Comparison of ENCODE assay signal across 8 cellular contexts in the genomic region with DNA sequence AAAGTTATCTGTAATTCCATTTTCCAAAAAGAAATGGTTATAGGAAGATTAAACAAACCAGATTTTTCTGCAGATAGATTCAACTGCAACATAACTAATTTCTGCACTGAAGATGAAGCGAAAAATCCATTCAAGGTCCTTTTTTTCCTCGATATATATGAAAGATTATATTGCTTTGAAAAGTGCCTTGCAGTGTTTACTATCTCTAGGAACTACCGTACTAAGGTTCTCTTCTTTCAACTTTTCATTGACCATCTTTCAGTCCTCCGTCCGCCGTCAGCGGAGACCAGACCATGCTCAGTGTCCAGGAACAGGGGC. TPM values are rescaled to one million over a fixed set of nuclear protein-coding genes. Genes with fewer than 3 reads are reported as not detected.
DNase-seq lines count a peak whose midpoint lies in the region; ATAC-seq and TF ChIP-seq lines count a peak whose summit lies in the region.

No MANE protein-coding gene starts in this region.

- CTCF ChIA-PET in activated naive CD4-positive, alpha-beta T cell treated with anti-CD3 and anti-CD28 coated beads, Interleukin-2, amount 10 ng/mL, durations not matched to agents 7 days and 5 days (lab: Charles Lee) = no interaction called here

- peak overlapping the region; percentile 70 for H3K4me3 Mint-ChIP-seq in activated naive CD4-positive, alpha-beta T cell treated with anti-CD3 and anti-CD28 coated beads, Interleukin-2, amount 10 ng/mL, durations not matched to agents 7 days and 5 days
- peak overlapping the region; percentile 90 for H3K4me3 Mint-ChIP-seq in type B pancreatic cell

- peak overlapping the region; percentile 46 for H3K27ac Mint-ChIP-seq in activated naive CD4-positive, alpha-beta T cell treated with anti-CD3 and anti-CD28 coated beads, Interleukin-2, amount 10 ng/mL, durations not matched to agents 7 days and 5 days
- H3K27ac Mint-ChIP-seq in type B pancreatic cell = peak overlapping the region; percentile 73

- TF ChIP-seq POLR2A in body of pancreas (IDR thresholded peaks at IDR 0.05) = no peak

- no peak for DNase-seq in activated naive CD4-positive, alpha-beta T cell treated with anti-CD3 and anti-CD28 coated beads, Interleukin-2, amount 10 ng/mL, durations not matched to agents 7 days and 5 days
- DNase-seq in activated naive CD4-positive, alpha-beta T cell treated with Interleukin-2 at 50 U/mL for 16 hours = no peak
- DNase-seq in body of pancreas = no peak
- DNase-seq in lung (ENCODE audit: low spot score) = no peak
- no peak for DNase-seq in type B pancreatic cell (ENCODE audit: extremely low spot score, unreplicated experiment)
- no peak for DNase-seq in 8988T
- no peak for DNase-seq in SHP77 treated with DMSO at 0.1 percent for 48 hours (lab: John Stamatoyannopoulos, UW)

- TF ChIP-seq CTCF in body of pancreas (IDR thresholded peaks at IDR 0.05) (no peak), lung (IDR thresholded peaks at IDR 0.05; ENCODE audit: control extremely low read depth, extremely low read depth) (no peak), type B pancreatic cell (conservative IDR thresholded peaks at IDR 0.05) (no peak)

- H3K4me1 Mint-ChIP-seq in activated naive CD4-positive, alpha-beta T cell treated with anti-CD3 and anti-CD28 coated beads, Interleukin-2, amount 10 ng/mL, durations not matched to agents 7 days and 5 days = peaks cover 16% of the 10 kb centered on the region
- H3K4me1 Mint-ChIP-seq in type B pancreatic cell (ENCODE audit: unreplicated experiment) = peaks cover 18% of the 10 kb centered on the region

- H3K27me3 Mint-ChIP-seq in activated naive CD4-positive, alpha-beta T cell treated with anti-CD3 and anti-CD28 coated beads, Interleukin-2, amount 10 ng/mL, durations not matched to agents 7 days and 5 days = peaks cover 20% of the 10 kb centered on the region
- peaks cover 33% of the 10 kb centered on the region for H3K27me3 Mint-ChIP-seq in type B pancreatic cell

- H3K4me1 ChIP-seq in body of pancreas (peaks cover 19% of the 10 kb centered on the region), lung (ENCODE audit: control insufficient read depth in 2 of 2, insufficient read depth in 2 of 2, low read length in 2 of 2) (peaks cover 0 to 10% of the 10 kb centered on the region in 2 donors)

- H3K36me3 ChIP-seq in body of pancreas (replicated peaks in 1 of 2; ENCODE audit: insufficient read depth in 1 of 2, low read depth in 2 of 2) (no peaks in the 10 kb centered on the region), lung (ENCODE audit: control insufficient read depth in 2 of 2, insufficient read depth in 2 of 2, low read length in 2 of 2) (peaks cover 4 to 8% of the 10 kb centered on the region in 2 donors)

- H3K27ac ChIP-seq in body of pancreas = peak overlapping the region; percentile 58 to 89 (median 78)
- H3K27ac ChIP-seq in lung (ENCODE audit: low read depth in 1 of 2, low read length in 1 of 2) = peak overlapping the region; percentile 88 to 91

- H3K36me3 Mint-ChIP-seq in activated naive CD4-positive, alpha-beta T cell treated with anti-CD3 and anti-CD28 coated beads, Interleukin-2, amount 10 ng/mL, durations not matched to agents 7 days and 5 days = peaks cover 30% of the 10 kb centered on the region
- H3K36me3 Mint-ChIP-seq in type B pancreatic cell = peaks cover 33% of the 10 kb centered on the region

- H3K27me3 ChIP-seq in body of pancreas (no peaks in the 10 kb centered on the region), lung (ENCODE audit: control insufficient read depth, insufficient read depth) (no peaks in the 10 kb centered on the region)

- WGBS in body of pancreas, 2 donors = 0 to 2% methylated on average over 7 of the region's 7 CpGs
- WGBS in lung, 2 donors = 3 to 4% methylated on average over 7 of the region's 7 CpGs

- peaks cover 4% of the 10 kb centered on the region for H3K9me3 Mint-ChIP-seq in activated naive CD4-positive, alpha-beta T cell treated with anti-CD3 and anti-CD28 coated beads, Interleukin-2, amount 10 ng/mL, durations not matched to agents 7 days and 5 days
- H3K9me3 Mint-ChIP-seq in type B pancreatic cell = no peaks in the 10 kb centered on the region

- no peaks in the 10 kb centered on the region for H3K9me3 ChIP-seq in body of pancreas
- H3K9me3 ChIP-seq in lung (ENCODE audit: control insufficient read depth in 2 of 2, insufficient read depth in 1 of 2, low read length in 1 of 2) = no peaks in the 10 kb centered on the region

- intact Hi-C loops in body of pancreas (cut with DNase I) = no loop called here

- peak overlapping the region in 1 of 2 donors; percentile 72 for H3K4me3 ChIP-seq in body of pancreas
- H3K4me3 ChIP-seq in lung = peak overlapping the region; percentile 89

- ATAC-seq in body of pancreas = no peak
- no peak for ATAC-seq in lung (ENCODE audit: insufficient read depth, low FRiP score)
- ATAC-seq in GM18858 (IDR thresholded peaks at IDR 0.05; ENCODE audit: unreplicated experiment) = no peak

RNA-seq across cellular contexts. Expression of gene ZNF322, which starts 0.5 kb away (rescaled TPM):
- total RNA-seq in body of pancreas (1 to 10 TPM; 6.6 to 9.3 TPM), lung (10 to 100 TPM; 19.8 to 26.0 TPM), type B pancreatic cell (ENCODE audit: low replicate concordance) (31.9 and 40.2 TPM in 2 replicates)
- 1 to 10 TPM; 5.8 to 9.1 TPM for polyA plus RNA-seq in lung
